ENCODE assay signal across 12 cellular contexts in genomic region chr9:84755375-84755774, GRCh38.
"Had no signal": no experiment of that assay in that cellular context is flagged by ENCODE, and none has a peak within 500 bp of the region (broad histone marks: within the 10 kb centered on the region; RNA-seq: fewer than 3 reads in every experiment).

No MANE protein-coding gene starts in this region.

- DNase-seq: activated CD4-positive, alpha-beta T cell treated with anti-CD3 and anti-CD28 coated beads for 4 hours; activated gamma-delta T cell treated with Interleukin-2 at 50 U/mL for 16 hours; activated naive CD8-positive, alpha-beta T cell treated with anti-CD3 and anti-CD28 coated beads, Interleukin-2, amount 50 U/mL, for 24 hours; left colon; naive B cell; retina; T-cell; transverse colon; WERI-Rb-1 had no signal

- H3K4me1 Mint-ChIP-seq: central memory CD8-positive, alpha-beta T cell; naive B cell had no signal

- H3K9me3 ChIP-seq: neutrophil, transverse colon had no signal

- H3K27me3 ChIP-seq: transverse colon had no signal

- H3K27ac Mint-ChIP-seq: activated naive CD8-positive, alpha-beta T cell treated with anti-CD3 and anti-CD28 coated beads, Interleukin-2, amount 50 U/mL, for 24 hours; T-cell had no signal

- H3K4me3 ChIP-seq: lung, transverse colon had no signal

- H3K9me3 Mint-ChIP-seq: activated naive CD8-positive, alpha-beta T cell treated with anti-CD3 and anti-CD28 coated beads, Interleukin-2, amount 50 U/mL, for 24 hours; central memory CD8-positive, alpha-beta T cell; T-cell had no signal

- H3K36me3 ChIP-seq: neutrophil, transverse colon, WERI-Rb-1 had no signal

- H3K4me3 Mint-ChIP-seq: activated naive CD8-positive, alpha-beta T cell treated with anti-CD3 and anti-CD28 coated beads, Interleukin-2, amount 50 U/mL, for 24 hours; central memory CD8-positive, alpha-beta T cell; naive B cell; T-cell had no signal

- ATAC-seq: activated naive CD8-positive, alpha-beta T cell treated with anti-CD3 and anti-CD28 coated beads, Interleukin-2, amount 50 U/mL, for 24 hours; left colon; T-cell had no signal

- H3K36me3 Mint-ChIP-seq: naive B cell, T-cell had no signal

- H3K27ac ChIP-seq: neutrophil, transverse colon, WERI-Rb-1 had no signal
